Comparison of ENCODE assay signal across 8 cellular contexts in the genomic region with DNA sequence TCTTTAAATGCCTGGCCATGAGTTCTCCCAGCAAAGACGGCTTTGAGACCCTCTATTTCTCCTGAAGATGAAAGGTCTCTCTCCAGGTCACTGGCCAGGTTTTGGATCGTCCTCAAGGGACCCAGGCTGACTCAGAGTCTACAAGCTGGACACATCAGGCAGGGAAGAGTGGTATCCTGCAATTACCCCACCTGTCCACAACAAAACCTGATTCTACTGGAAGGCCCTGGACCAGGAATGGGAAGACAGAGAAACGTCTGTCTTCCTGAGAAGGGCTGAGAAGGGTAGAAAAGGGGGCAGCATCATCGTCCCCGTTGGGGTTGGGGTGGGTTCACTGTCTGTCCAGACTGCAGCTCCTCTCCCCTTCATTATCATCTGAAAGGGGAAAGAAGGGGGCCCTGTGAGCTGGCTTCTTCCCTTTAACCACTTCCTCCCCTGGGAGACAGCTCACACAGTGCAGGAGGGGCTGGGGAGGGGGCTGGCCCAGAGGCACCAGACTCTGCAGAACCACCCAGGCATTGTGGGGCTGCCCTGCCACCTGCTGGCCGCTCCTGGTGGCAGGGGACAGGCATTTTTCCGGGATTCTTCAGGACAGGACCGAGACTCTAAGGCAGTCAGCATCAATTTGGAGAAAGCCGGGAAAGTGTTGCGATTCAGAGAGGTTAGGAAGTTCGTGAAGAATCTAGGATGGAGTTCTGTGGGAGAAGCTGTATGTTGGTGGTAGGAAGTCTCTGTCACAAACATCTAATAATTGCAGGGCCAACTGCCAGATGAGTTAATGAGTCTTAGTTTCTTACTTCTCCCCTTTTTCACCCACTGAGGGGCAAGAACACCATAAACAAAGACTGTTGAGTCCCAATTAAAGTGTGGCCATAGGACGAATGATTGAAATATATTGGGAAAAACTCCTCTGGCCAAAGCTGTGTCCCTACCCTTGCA. TPM values are rescaled to one million over a fixed set of nuclear protein-coding genes. Genes with fewer than 3 reads are reported as not detected.
DNase-seq lines count a peak whose midpoint lies in the region; ATAC-seq and TF ChIP-seq lines count a peak whose summit lies in the region.

No MANE protein-coding gene starts in this region.

- DNase-seq in ELF-1 (ENCODE audit: low read depth, low spot score) = peak; percentile 92
- DNase-seq in activated CD4-positive, alpha-beta T cell treated with anti-CD3 and anti-CD28 coated beads for 36 hours = peak; percentile 64
- peak; percentile 49 for DNase-seq in midbrain (lab: John Stamatoyannopoulos, UW)
- DNase-seq in tibial artery = peak in 1 of 2 donors; percentile 57
- no peak for DNase-seq in KG1 (lab: John Stamatoyannopoulos, UW)

- POLR2A ChIA-PET in activated CD4-positive, alpha-beta T cell treated with anti-CD3 and anti-CD28 coated beads for 36 hours (lab: Charles Lee) = no interaction called here

- no peaks in the 10 kb centered on the region for H3K27me3 Mint-ChIP-seq in activated CD4-positive, alpha-beta T cell treated with anti-CD3 and anti-CD28 coated beads for 36 hours

- no peaks in the 10 kb centered on the region for H3K79me2 ChIP-seq in Loucy (ENCODE audit: insufficient read depth, low read length)

- H3K4me1 ChIP-seq in Loucy (ENCODE audit: insufficient read depth, low read length, poor library complexity, severe bottlenecking) (peaks cover 7% of the 10 kb centered on the region), tibial artery (no peaks in the 10 kb centered on the region)

- no peaks in the 10 kb centered on the region for H3K27me3 ChIP-seq in Loucy (ENCODE audit: insufficient read depth, low read length, poor library complexity, severe bottlenecking)
- H3K27me3 ChIP-seq in tibial artery = peaks cover 0 to 3% of the 10 kb centered on the region in 2 donors

- H3K9me3 Mint-ChIP-seq in activated CD4-positive, alpha-beta T cell treated with anti-CD3 and anti-CD28 coated beads for 36 hours (ENCODE audit: low read depth) = no peaks in the 10 kb centered on the region

- CTCF ChIA-PET in activated CD4-positive, alpha-beta T cell treated with anti-CD3 and anti-CD28 coated beads for 36 hours (lab: Charles Lee) = interaction anchor here (0.6 to 2.3 kb wide), 5 partner anchors 14 to 1338 kb away, joined by 3 to 7 read pairs (median 4); no protein-coding TSS in a partner anchor

- no peaks in the 10 kb centered on the region for H4K20me1 ChIP-seq in Loucy (ENCODE audit: insufficient read depth, low read length, poor library complexity, severe bottlenecking)

- H3K4me3 Mint-ChIP-seq in activated CD4-positive, alpha-beta T cell treated with anti-CD3 and anti-CD28 coated beads for 36 hours = no peak overlapping the region

- H2AFZ ChIP-seq in Loucy (ENCODE audit: low read length) = 0 out of 2 replicates have a peak overlapping the region, but pooled peaks have one; percentile 54

- H3K27ac Mint-ChIP-seq in activated CD4-positive, alpha-beta T cell treated with anti-CD3 and anti-CD28 coated beads for 36 hours = no peak overlapping the region

- no peaks in the 10 kb centered on the region for H3K4me1 Mint-ChIP-seq in activated CD4-positive, alpha-beta T cell treated with anti-CD3 and anti-CD28 coated beads for 36 hours

- H3K9me3 ChIP-seq in Loucy (ENCODE audit: insufficient read depth, low read depth, low read length) = no peaks in the 10 kb centered on the region
- no peaks in the 10 kb centered on the region for H3K9me3 ChIP-seq in tibial artery

- no peaks in the 10 kb centered on the region for H3K36me3 ChIP-seq in Loucy (ENCODE audit: insufficient read depth, low read length)
- H3K36me3 ChIP-seq in tibial artery = no peaks in the 10 kb centered on the region

- H3K36me3 Mint-ChIP-seq in activated CD4-positive, alpha-beta T cell treated with anti-CD3 and anti-CD28 coated beads for 36 hours (ENCODE audit: low read depth) = no peaks in the 10 kb centered on the region

- H3F3A ChIP-seq in Loucy (ENCODE audit: low read depth) = no peaks in the 10 kb centered on the region

- H3K9me2 ChIP-seq in Loucy (replicated peaks; ENCODE audit: low read depth, low read length) = no peaks in the 10 kb centered on the region

- no peak for ATAC-seq in activated CD4-positive, alpha-beta T cell treated with anti-CD3 and anti-CD28 coated beads for 36 hours
- ATAC-seq in esophagus mucosa = peak; percentile 50
- no peak for ATAC-seq in GM18505 (IDR thresholded peaks at IDR 0.05; ENCODE audit: unreplicated experiment)

- TF ChIP-seq POLR2A in GM18505 (IDR thresholded peaks at IDR 0.05; ENCODE audit: borderline replicate concordance, extremely low read depth, insufficient read depth, insufficient read length) = no peak

- H3K9ac ChIP-seq in Loucy (ENCODE audit: low read depth, low read length, poor library complexity, severe bottlenecking) = no peak overlapping the region

- intact Hi-C loops in activated CD4-positive, alpha-beta T cell treated with anti-CD3 and anti-CD28 coated beads for 36 hours (cut with DNase I, micrococcal nuclease) = loop anchor here (1.0 to 5.0 kb wide), 4 partner anchors 204 to 1023 kb away; no protein-coding TSS in a partner anchor
- intact Hi-C loops in tibial artery (cut with DNase I; ENCODE audit: low total_unique reads) = no loop called here

- TF ChIP-seq CTCF in Loucy (conservative IDR thresholded peaks at IDR 0.05; ENCODE audit: low read length) (peak; percentile 96), tibial artery (IDR thresholded peaks at IDR 0.05) (peak; percentile 83 to 86)

- H3K27ac ChIP-seq in tibial artery = no peak overlapping the region

- H3K4me3 ChIP-seq in Loucy (ENCODE audit: low read length, poor library complexity, severe bottlenecking) (no peak overlapping the region), tibial artery (no peak overlapping the region)

- H3K4me2 ChIP-seq in Loucy (ENCODE audit: low read depth, low read length, poor library complexity, severe bottlenecking) = peak overlapping the region; percentile 35

RNA-seq across cellular contexts. Expression of a gene that starts 57.6 kb away (rescaled TPM):
- not detected for total RNA-seq in activated CD4-positive, alpha-beta T cell treated with anti-CD3 and anti-CD28 coated beads for 36 hours
- total RNA-seq in esophagus mucosa = not detected
